ENCODE assay signal across 3 cellular contexts in genomic region chr1:224940735-224941134, GRCh38. TPM values are rescaled to one million over a fixed set of nuclear protein-coding genes. Genes with fewer than 3 reads are reported as not detected.
"Had no signal": no experiment of that assay in that cellular context is flagged by ENCODE, and none has a peak within 500 bp of the region (broad histone marks: within the 10 kb centered on the region; RNA-seq: fewer than 3 reads in every experiment).

No MANE protein-coding gene starts in this region.

RNA-seq across cellular contexts. Expression of gene DNAH14, which starts 11.3 kb away (rescaled TPM):
- total RNA-seq: activated B cell treated with CpG ODN at 0.5 μM for 24 hours; activated CD4-positive, alpha-beta T cell treated with anti-CD3 and anti-CD28 coated beads, Interleukin-2, amount 10 ng/mL, durations not matched to agents 24 days and 14 days; activated CD8-positive, alpha-beta T cell treated with anti-CD3 and anti-CD28 coated beads, Interleukin-2, amount 10 ng/mL, durations not matched to agents 7 days and 5 days had no signal
